In the genomic region with DNA sequence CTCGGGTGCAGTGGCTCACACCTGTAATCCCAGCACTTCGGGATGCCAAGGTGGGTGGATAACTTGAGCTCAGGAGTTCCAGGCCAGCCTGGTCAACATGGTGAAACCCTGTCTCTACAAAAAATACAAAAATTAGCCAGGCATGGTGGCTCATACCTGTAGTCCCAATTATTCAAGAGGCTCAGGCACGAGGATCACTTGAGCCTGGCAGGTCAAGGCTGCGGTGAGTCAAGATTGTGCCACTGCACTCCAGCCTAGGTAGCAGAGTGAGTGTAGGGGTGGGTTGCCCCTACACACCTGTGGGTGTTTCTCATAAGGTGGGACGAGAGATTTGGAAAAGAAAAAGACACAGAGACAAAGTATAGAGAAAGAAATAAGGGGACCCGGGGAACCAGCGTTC, we compare ENCODE assay signal across 1 cellular context. TPM values are rescaled to one million over a fixed set of nuclear protein-coding genes. Genes with fewer than 3 reads are reported as not detected.
"Had no signal": no experiment of that assay in that cellular context is flagged by ENCODE, and none has a peak within 500 bp of the region (broad histone marks: within the 10 kb centered on the region; RNA-seq: fewer than 3 reads in every experiment).

No MANE protein-coding gene starts in this region.

RNA-seq across cellular contexts. Expression of a gene that starts 29.4 kb away (rescaled TPM):
- total RNA-seq: HT-29 had no signal
